In genomic region chr5:43075319-43076293, GRCh38 we compare ENCODE assay signal across 10 cellular contexts. TPM values are rescaled to one million over a fixed set of nuclear protein-coding genes. Genes with fewer than 3 reads are reported as not detected.
DNase-seq lines count a peak whose midpoint lies in the region; ATAC-seq, FAIRE-seq and TF ChIP-seq lines count a peak whose summit lies in the region.
"Had no signal": no experiment of that assay in that cellular context is flagged by ENCODE, and none has a peak within 500 bp of the region (broad histone marks: within the 10 kb centered on the region; RNA-seq: fewer than 3 reads in every experiment).

No MANE protein-coding gene starts in this region.

- H3K27ac ChIP-seq in CD4-positive, alpha-beta memory T cell (ENCODE audit: low read depth, low read length) = no peak overlapping the region
- H3K27ac ChIP-seq in OCI-LY7 (ENCODE audit: low read depth, low read length, poor library complexity, severe bottlenecking) (no peak overlapping the region), endothelial cell of umbilical vein (ENCODE audit: insufficient read depth, low read depth, low read length) (peak overlapping the region; percentile 21), A673 (ENCODE audit: low read depth, low read length, poor library complexity, severe bottlenecking) (no peak overlapping the region)

- DNase-seq in CD4-positive, alpha-beta memory T cell = no peak
- DNase-seq in OCI-LY7 (ENCODE audit: low spot score) = peak; percentile 13
- DNase-seq in endothelial cell of umbilical vein (ENCODE audit: low read depth, low spot score) = peak; percentile 46
- DNase-seq in natural killer cell treated with Interleukin-12 subunit alpha and Interleukin-12 subunit beta and Interleukin-15 and Interleukin-18, amount 100 ng/mL, for 72 hours (ENCODE audit: low spot score) = no peak
- no peak for DNase-seq in A673 (ENCODE audit: low spot score)
- no peak for DNase-seq in NCI-H1930 (lab: John Stamatoyannopoulos, UW)
- DNase-seq: activated CD4-positive, alpha-beta T cell treated with anti-CD3 and anti-CD28 coated beads for 48 hours had no signal

- BruUV-seq in OCI-LY7 (replicated peaks; lab: Mats Ljungman, UMichigan) (no TSS peak), endothelial cell of umbilical vein (replicated peaks; lab: Mats Ljungman, UMichigan) (no TSS peak), A673 (replicated peaks; lab: Mats Ljungman, UMichigan) (no TSS peak)

- no peak for TF ChIP-seq POLR2A in endothelial cell of umbilical vein (IDR thresholded peaks at IDR 0.05; ENCODE audit: low read depth, low read length)

- CTCF ChIA-PET in CD4-positive, alpha-beta memory T cell (lab: Charles Lee; ENCODE audit: partially characterized antibody) = interaction anchor here (1.4 to 1.8 kb wide), 5 partner anchors 8 to 164 kb away, joined by 3 to 4 read pairs (median 3); partner anchors contain the start of gene ZNF131
- CTCF ChIA-PET in OCI-LY7 (lab: Charles Lee; ENCODE audit: unreplicated experiment) = no interaction called here
- CTCF ChIA-PET in endothelial cell of umbilical vein (lab: Charles Lee) = interaction anchor here (1.0 to 1.1 kb wide), 2 partner anchors 21 to 164 kb away, joined by 3 read pairs; no protein-coding TSS in a partner anchor
- CTCF ChIA-PET in A673 (lab: Charles Lee) = no interaction called here

- peaks cover 21% of the 10 kb centered on the region for H3K36me3 ChIP-seq in CD4-positive, alpha-beta memory T cell (ENCODE audit: insufficient read depth, low read length)
- H3K36me3 ChIP-seq in OCI-LY7 (ENCODE audit: insufficient read depth, low read length) = peaks cover 65% of the 10 kb centered on the region
- peaks cover 8 to 10% of the 10 kb centered on the region in 2 experiments for H3K36me3 ChIP-seq in endothelial cell of umbilical vein (ENCODE audit: control insufficient read depth in 2 of 2, extremely low read depth in 1 of 2, insufficient read depth in 2 of 2, low read length in 2 of 2)
- peaks cover 13% of the 10 kb centered on the region for H3K36me3 ChIP-seq in A673 (ENCODE audit: insufficient read depth, low read length, poor library complexity, severe bottlenecking)

- H3K9me1 ChIP-seq in endothelial cell of umbilical vein (replicated peaks; ENCODE audit: control insufficient read depth, extremely low read depth, insufficient read depth, low read length) = no peaks in the 10 kb centered on the region

- peak overlapping the region in 6 of 7 donors; percentile 43 to 86 (median 72) for H3K27ac Mint-ChIP-seq in CD4-positive, alpha-beta memory T cell
- peak overlapping the region; percentile 60 to 85 for H3K27ac Mint-ChIP-seq in natural killer cell treated with Interleukin-12 subunit alpha and Interleukin-12 subunit beta and Interleukin-15 and Interleukin-18, amount 100 ng/mL, for 72 hours

- H3K36me3 Mint-ChIP-seq in CD4-positive, alpha-beta memory T cell = peaks cover 29 to 58% of the 10 kb centered on the region in 2 donors
- peaks cover 4% of the 10 kb centered on the region for H3K36me3 Mint-ChIP-seq in natural killer cell treated with Interleukin-12 subunit alpha and Interleukin-12 subunit beta and Interleukin-15 and Interleukin-18, amount 100 ng/mL, for 72 hours

- no peak overlapping the region for H3K4me3 ChIP-seq in CD4-positive, alpha-beta memory T cell (ENCODE audit: low read length in 2 of 2)
- no peak overlapping the region for H3K4me3 ChIP-seq in OCI-LY7 (ENCODE audit: low read depth, low read length, poor library complexity, severe bottlenecking)
- no peak overlapping the region for H3K4me3 ChIP-seq in endothelial cell of umbilical vein (replicated peaks in 1 of 3; ENCODE audit: insufficient read depth in 1 of 3, low read depth in 1 of 3, low read length in 3 of 3)
- no peak overlapping the region for H3K4me3 ChIP-seq in A673 (ENCODE audit: low read depth, low read length, poor library complexity, severe bottlenecking)
- H3K4me3 ChIP-seq: tibial nerve had no signal

- peak overlapping the region in 1 of 8 donors; percentile 29 for H3K4me3 Mint-ChIP-seq in CD4-positive, alpha-beta memory T cell
- H3K4me3 Mint-ChIP-seq in natural killer cell treated with Interleukin-12 subunit alpha and Interleukin-12 subunit beta and Interleukin-15 and Interleukin-18, amount 100 ng/mL, for 72 hours = no peak overlapping the region

- peaks cover 23 to 56% (median 32%) of the 10 kb centered on the region in 4 donors for H3K4me1 Mint-ChIP-seq in CD4-positive, alpha-beta memory T cell
- peaks cover 34 to 39% of the 10 kb centered on the region in 2 donors for H3K4me1 Mint-ChIP-seq in natural killer cell treated with Interleukin-12 subunit alpha and Interleukin-12 subunit beta and Interleukin-15 and Interleukin-18, amount 100 ng/mL, for 72 hours (ENCODE audit: low read depth in 2 of 2)

- no peaks in the 10 kb centered on the region for H3K27me3 ChIP-seq in CD4-positive, alpha-beta memory T cell (ENCODE audit: insufficient read depth, low read length)
- H3K27me3 ChIP-seq in endothelial cell of umbilical vein (ENCODE audit: control insufficient read depth in 2 of 2, insufficient read depth in 2 of 2, low read length in 2 of 2) (no peaks in the 10 kb centered on the region), A673 (replicated peaks; ENCODE audit: insufficient read depth, low read depth, low read length, poor library complexity) (no peaks in the 10 kb centered on the region)
- H3K27me3 ChIP-seq: tibial nerve had no signal

- H2AFZ ChIP-seq in OCI-LY7 (ENCODE audit: low read length) (no peak overlapping the region), endothelial cell of umbilical vein (ENCODE audit: low read depth, low read length) (peak overlapping the region; percentile 46)

- H3K4me1 ChIP-seq in CD4-positive, alpha-beta memory T cell (ENCODE audit: insufficient read depth, low read length) = peaks cover 28% of the 10 kb centered on the region
- H3K4me1 ChIP-seq in OCI-LY7 (ENCODE audit: insufficient read depth, low read length, poor library complexity, severe bottlenecking) = peaks cover 13% of the 10 kb centered on the region
- peaks cover 8% of the 10 kb centered on the region for H3K4me1 ChIP-seq in endothelial cell of umbilical vein (ENCODE audit: control insufficient read depth, extremely low read depth, insufficient read depth, low read length)
- H3K4me1 ChIP-seq in A673 (ENCODE audit: insufficient read depth, low read length, poor library complexity, severe bottlenecking) = no peaks in the 10 kb centered on the region

- dilution Hi-C loops in endothelial cell of umbilical vein (cut with MboI; ENCODE audit: extremely low pct_ligation_motif_present, low sequenced_read_pairs) = no loop called here

- H3K79me2 ChIP-seq in OCI-LY7 (ENCODE audit: insufficient read depth, low read depth, low read length) (no peaks in the 10 kb centered on the region), endothelial cell of umbilical vein (ENCODE audit: control insufficient read depth, insufficient read depth, low read length) (peaks cover 10% of the 10 kb centered on the region)

- TF ChIP-seq CTCF in OCI-LY7 (conservative IDR thresholded peaks at IDR 0.05; ENCODE audit: low read length) (no peak), endothelial cell of umbilical vein (IDR thresholded peaks at IDR 0.05; ENCODE audit: extremely low read depth in 1 of 2, insufficient read depth in 1 of 2, low read depth in 1 of 2, low read length in 2 of 2) (no peak), A673 (conservative IDR thresholded peaks at IDR 0.05; ENCODE audit: low read depth, low read length) (no peak)

- no peaks in the 10 kb centered on the region for H3K9me2 ChIP-seq in OCI-LY7 (ENCODE audit: insufficient read depth, low read length)

- peak; percentile 76 for FAIRE-seq in endothelial cell of umbilical vein (lab: Jason Lieb, UNC)

- intact Hi-C loops in CD4-positive, alpha-beta memory T cell (cut with micrococcal nuclease) = loop anchor here (2.0 kb wide), 1 partner anchor 163 kb away; no protein-coding TSS in a partner anchor
- intact Hi-C loops in OCI-LY7 (cut with micrococcal nuclease; ENCODE audit: unreplicated experiment) = no loop called here
- intact Hi-C loops in endothelial cell of umbilical vein (cut with micrococcal nuclease) = loop anchor here (10.0 kb wide), 1 partner anchor 599 kb away; no protein-coding TSS in a partner anchor
- intact Hi-C loops in A673 (cut with micrococcal nuclease; ENCODE audit: unreplicated experiment) = loop anchor here (10.0 kb wide), 1 partner anchor 309 kb away; no protein-coding TSS in a partner anchor

- no peaks in the 10 kb centered on the region for H3K9me3 Mint-ChIP-seq in CD4-positive, alpha-beta memory T cell
- H3K9me3 Mint-ChIP-seq in natural killer cell treated with Interleukin-12 subunit alpha and Interleukin-12 subunit beta and Interleukin-15 and Interleukin-18, amount 100 ng/mL, for 72 hours = no peaks in the 10 kb centered on the region

- no peaks in the 10 kb centered on the region for H3K27me3 Mint-ChIP-seq in CD4-positive, alpha-beta memory T cell
- no peaks in the 10 kb centered on the region for H3K27me3 Mint-ChIP-seq in natural killer cell treated with Interleukin-12 subunit alpha and Interleukin-12 subunit beta and Interleukin-15 and Interleukin-18, amount 100 ng/mL, for 72 hours

- POLR2A ChIA-PET in CD4-positive, alpha-beta memory T cell (lab: Charles Lee; ENCODE audit: partially characterized antibody) = interaction anchor here (1.6 kb wide), 1 partner anchor 46 kb away, joined by 5 read pairs; the partner anchor contains the start of gene ZNF131
- POLR2A ChIA-PET in OCI-LY7 (lab: Charles Lee) = interaction anchor here (0.5 kb wide), 2 partner anchors 122 to 535 kb away, joined by 3 to 4 read pairs; no protein-coding TSS in a partner anchor
- POLR2A ChIA-PET in endothelial cell of umbilical vein (lab: Charles Lee) = no interaction called here
- POLR2A ChIA-PET in A673 (lab: Charles Lee; ENCODE audit: low non-redundant PET) = no interaction called here

- no peak overlapping the region for H3K4me2 ChIP-seq in OCI-LY7 (ENCODE audit: low read length)
- H3K4me2 ChIP-seq in endothelial cell of umbilical vein (ENCODE audit: insufficient read depth, low read length) = peak overlapping the region; percentile 44

- H4K20me1 ChIP-seq in OCI-LY7 (ENCODE audit: insufficient read depth, low read length) = no peaks in the 10 kb centered on the region
- no peaks in the 10 kb centered on the region for H4K20me1 ChIP-seq in endothelial cell of umbilical vein (replicated peaks; ENCODE audit: control insufficient read depth, extremely low read depth, insufficient read depth, low read length)

- H3K9me3 ChIP-seq in CD4-positive, alpha-beta memory T cell (ENCODE audit: control insufficient read depth in 1 of 2, low read length in 2 of 2) = no peaks in the 10 kb centered on the region
- H3K9me3 ChIP-seq in OCI-LY7 (ENCODE audit: low read length) (no peaks in the 10 kb centered on the region), endothelial cell of umbilical vein (replicated peaks; ENCODE audit: control insufficient read depth, insufficient read depth, low read length) (no peaks in the 10 kb centered on the region), A673 (ENCODE audit: low read depth, low read length, poor library complexity, severe bottlenecking) (no peaks in the 10 kb centered on the region)
- H3K9me3 ChIP-seq: tibial nerve had no signal

- H3K9ac ChIP-seq in endothelial cell of umbilical vein (replicated peaks; ENCODE audit: extremely low read depth, insufficient read depth, low read length) = peak overlapping the region; percentile 11

- no peak for ATAC-seq in natural killer cell treated with Interleukin-12 subunit alpha and Interleukin-12 subunit beta and Interleukin-15 and Interleukin-18, amount 100 ng/mL, for 72 hours
- ATAC-seq in HG03442 (IDR thresholded peaks at IDR 0.05; ENCODE audit: unreplicated experiment) = no peak
- no peak for ATAC-seq in GM19035 (IDR thresholded peaks at IDR 0.05; ENCODE audit: unreplicated experiment)

RNA-seq across cellular contexts. Expression of gene ANXA2R, which starts 35.5 kb away (rescaled TPM):
- 10 to 100 TPM; 43.4 to 47.8 TPM for total RNA-seq in CD4-positive, alpha-beta memory T cell
- 10 to 100 TPM; 35.8 to 47.0 TPM for polyA plus RNA-seq in CD4-positive, alpha-beta memory T cell
- total RNA-seq in OCI-LY7 (2014; rRNA removed; shearing (Covaris generic)) = 13.5 and 15.4 TPM in 2 replicates
- total RNA-seq in OCI-LY7 (2022) (11.4 and 15.1 TPM in 2 replicates), endothelial cell of umbilical vein (6.6 and 8.1 TPM in 2 replicates), A673 (2021) (1.4 and 1.9 TPM in 2 replicates)
- 10.4 and 11.1 TPM in 2 replicates for polyA plus RNA-seq in endothelial cell of umbilical vein
- polyA plus RNA-seq in endothelial cell of umbilical vein (2011; cell fraction: cytosol; rRNA removed) = 8.6 and 9.1 TPM in 2 replicates
- polyA plus RNA-seq in endothelial cell of umbilical vein (2011; cell fraction: nucleus; rRNA removed) = 6.8 and 7.3 TPM in 2 replicates
- polyA plus RNA-seq in endothelial cell of umbilical vein (2012) = 3.9 and 4.3 TPM in 2 replicates
- polyA minus RNA-seq in endothelial cell of umbilical vein = 7.2 and 7.3 TPM in 2 replicates
- polyA minus RNA-seq in endothelial cell of umbilical vein (2011; cell fraction: cytosol; rRNA and poly(A)+ RNA removed) = 1.2 TPM
- polyA minus RNA-seq in endothelial cell of umbilical vein (2011; cell fraction: nucleus; rRNA and poly(A)+ RNA removed) = 12.9 and 14.0 TPM in 2 replicates
- total RNA-seq in natural killer cell treated with Interleukin-12 subunit alpha and Interleukin-12 subunit beta and Interleukin-15 and Interleukin-18, amount 100 ng/mL, for 72 hours = 1 to 10 TPM; 4.8 to 6.9 TPM

RNA-seq across cellular contexts. Expression of gene ZNF131, which starts 45.1 kb away (rescaled TPM):
- total RNA-seq in CD4-positive, alpha-beta memory T cell = 10 to 100 TPM; 76.5 to 86.9 TPM
- 10 to 100 TPM; 67.4 to 68.7 TPM for polyA plus RNA-seq in CD4-positive, alpha-beta memory T cell
- total RNA-seq in OCI-LY7 (2014; rRNA removed; shearing (Covaris generic)) = 59.0 and 61.0 TPM in 2 replicates
- total RNA-seq in OCI-LY7 (2022) (59.4 and 62.9 TPM in 2 replicates), endothelial cell of umbilical vein (30.1 and 31.2 TPM in 2 replicates), A673 (2021) (43.6 and 45.0 TPM in 2 replicates)
- polyA plus RNA-seq in endothelial cell of umbilical vein = 12.9 and 15.4 TPM in 2 replicates
- 21.1 and 21.4 TPM in 2 replicates for polyA plus RNA-seq in endothelial cell of umbilical vein (2011; cell fraction: cytosol; rRNA removed)
- polyA plus RNA-seq in endothelial cell of umbilical vein (2011; cell fraction: nucleus; rRNA removed) = 43.0 and 56.3 TPM in 2 replicates
- polyA plus RNA-seq in endothelial cell of umbilical vein (2012) = 19.7 and 26.2 TPM in 2 replicates
- 28.3 and 35.3 TPM in 2 replicates for polyA minus RNA-seq in endothelial cell of umbilical vein
- polyA minus RNA-seq in endothelial cell of umbilical vein (2011; cell fraction: cytosol; rRNA and poly(A)+ RNA removed) = 39.0 TPM
- 38.5 and 41.0 TPM in 2 replicates for polyA minus RNA-seq in endothelial cell of umbilical vein (2011; cell fraction: nucleus; rRNA and poly(A)+ RNA removed)
- total RNA-seq in natural killer cell treated with Interleukin-12 subunit alpha and Interleukin-12 subunit beta and Interleukin-15 and Interleukin-18, amount 100 ng/mL, for 72 hours = 10 to 100 TPM; 39.5 to 59.9 TPM

Comparison
In these comparisons a context has a peak if more than half of its experiments do, and no peak if none do; other contexts are left out.
1. DNase-seq: peak in OCI-LY7 (single experiment) and endothelial cell of umbilical vein (single experiment); none in CD4-positive, alpha-beta memory T cell (0 of 5), natural killer cell treated with Interleukin-12 subunit alpha and Interleukin-12 subunit beta and Interleukin-15 and Interleukin-18, amount 100 ng/mL, for 72 hours (single experiment), A673 (single experiment) and NCI-H1930 (0 of 2).
2. CTCF ChIA-PET loops: an anchor here in CD4-positive, alpha-beta memory T cell (1.4 to 1.8 kb wide) and endothelial cell of umbilical vein (1.0 to 1.1 kb wide); none called in OCI-LY7 and A673.
3. POLR2A ChIA-PET loops: an anchor here in CD4-positive, alpha-beta memory T cell (1.6 kb wide) and OCI-LY7 (0.5 kb wide); none called in endothelial cell of umbilical vein and A673.